Comparison of ENCODE assay signal across 11 cellular contexts in the genomic region with DNA sequence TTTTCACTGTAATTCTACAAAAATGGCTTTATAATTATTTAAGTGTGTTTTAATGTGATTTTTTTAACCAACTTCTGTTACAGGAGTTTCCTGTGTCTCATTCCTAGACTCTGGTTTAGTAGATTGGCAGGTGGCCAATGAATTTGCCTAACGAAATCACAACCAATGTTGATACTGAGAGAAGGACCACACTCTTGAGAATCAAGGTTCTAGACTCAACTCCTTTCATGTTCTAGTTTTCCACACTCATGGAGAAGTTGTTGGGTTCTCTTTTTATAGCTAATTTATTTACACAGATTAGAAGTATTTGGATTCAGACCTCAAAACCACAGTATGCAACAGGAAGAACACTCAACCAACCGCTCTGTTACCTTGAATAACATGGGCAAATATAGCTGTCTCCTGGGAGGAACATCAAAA. TPM values are rescaled to one million over a fixed set of nuclear protein-coding genes. Genes with fewer than 3 reads are reported as not detected.
DNase-seq lines count a peak whose midpoint lies in the region; TF ChIP-seq lines count a peak whose summit lies in the region.
"Had no signal": no experiment of that assay in that cellular context is flagged by ENCODE, and none has a peak within 500 bp of the region (broad histone marks: within the 10 kb centered on the region; RNA-seq: fewer than 3 reads in every experiment).

No MANE protein-coding gene starts in this region.

- H3K36me3 ChIP-seq in SK-N-MC (ENCODE audit: insufficient read depth, low read length), result peaks cover 85% of the 10 kb centered on the region
- H3K36me3 ChIP-seq: ovary had no signal

- H3K4me3 ChIP-seq in SK-N-MC, result no peak overlapping the region
- H3K4me3 ChIP-seq: ovary, upper lobe of right lung had no signal

- no peak overlapping the region for H3K9ac ChIP-seq in SK-N-MC (ENCODE audit: insufficient read length)

- in situ Hi-C loops in GM13977 (cut with MboI; ENCODE audit: low pct_unique_long_range_greater_than_20kb, low sequenced_read_pairs, unreplicated experiment), result no loop called here

- H3K9me3 ChIP-seq in SK-N-MC (ENCODE audit: low read depth, low read length), result no peaks in the 10 kb centered on the region
- H3K9me3 ChIP-seq: ovary, upper lobe of right lung had no signal

- DNase-seq in stimulated activated CD4-positive, alpha-beta T cell treated with anti-CD3 and anti-CD28 coated beads, Interleukin-4, amount 100 ng/mL, for 24 hours, result peak; percentile 37
- DNase-seq in stimulated activated CD4-positive, alpha-beta T cell treated with anti-CD3 and anti-CD28 coated beads, Interleukin-4, amount 100 ng/mL, for 1 hour, result no peak
- DNase-seq in SK-N-MC (ENCODE audit: low read depth, low spot score) (no peak), dermis blood vessel endothelial cell (peak; percentile 60), NCI-H2196 treated with DMSO at 0.1 percent for 48 hours (lab: John Stamatoyannopoulos, UW; ENCODE audit: unreplicated experiment) (no peak), NCI-H510A (lab: John Stamatoyannopoulos, UW) (no peak), GM13977 (ENCODE audit: low spot score) (no peak)
- no peak for DNase-seq in stimulated activated CD4-positive, alpha-beta T cell treated with anti-CD3 and anti-CD28 coated beads, Interleukin-4, amount 100 ng/mL, for 4 hours
- DNase-seq: NCI-H2227 treated with DMSO at 0.1 percent for 48 hours, ovary, upper lobe of right lung had no signal

- H3K27ac ChIP-seq in SK-N-MC, result peak overlapping the region; percentile 68; the same call in 1 of the 2 replicates
- H3K27ac ChIP-seq: ovary, upper lobe of right lung had no signal

- no peak for TF ChIP-seq CTCF in GM13977 (IDR thresholded peaks at IDR 0.05; ENCODE audit: extremely low read depth, insufficient read depth, missing control alignments)

RNA-seq across cellular contexts. Expression of gene USP34, which starts 22.6 kb away (rescaled TPM):
- 123 and 165 TPM in 2 replicates for total RNA-seq in dermis blood vessel endothelial cell

RNA-seq across cellular contexts. Expression of gene XPO1, which starts 44.6 kb away (rescaled TPM):
- 186 and 254 TPM in 2 replicates for total RNA-seq in dermis blood vessel endothelial cell

Comparison
In these comparisons a context has a peak if more than half of its experiments do, and no peak if none do; other contexts are left out.
1. DNase-seq: peak in stimulated activated CD4-positive, alpha-beta T cell treated with anti-CD3 and anti-CD28 coated beads, Interleukin-4, amount 100 ng/mL, for 24 hours (single experiment) and dermis blood vessel endothelial cell (single experiment); none in stimulated activated CD4-positive, alpha-beta T cell treated with anti-CD3 and anti-CD28 coated beads, Interleukin-4, amount 100 ng/mL, for 1 hour (single experiment), SK-N-MC (single experiment), NCI-H2196 treated with DMSO at 0.1 percent for 48 hours (single experiment), NCI-H510A (single experiment), stimulated activated CD4-positive, alpha-beta T cell treated with anti-CD3 and anti-CD28 coated beads, Interleukin-4, amount 100 ng/mL, for 4 hours (0 of 2) and GM13977 (single experiment).